In the genomic region with DNA sequence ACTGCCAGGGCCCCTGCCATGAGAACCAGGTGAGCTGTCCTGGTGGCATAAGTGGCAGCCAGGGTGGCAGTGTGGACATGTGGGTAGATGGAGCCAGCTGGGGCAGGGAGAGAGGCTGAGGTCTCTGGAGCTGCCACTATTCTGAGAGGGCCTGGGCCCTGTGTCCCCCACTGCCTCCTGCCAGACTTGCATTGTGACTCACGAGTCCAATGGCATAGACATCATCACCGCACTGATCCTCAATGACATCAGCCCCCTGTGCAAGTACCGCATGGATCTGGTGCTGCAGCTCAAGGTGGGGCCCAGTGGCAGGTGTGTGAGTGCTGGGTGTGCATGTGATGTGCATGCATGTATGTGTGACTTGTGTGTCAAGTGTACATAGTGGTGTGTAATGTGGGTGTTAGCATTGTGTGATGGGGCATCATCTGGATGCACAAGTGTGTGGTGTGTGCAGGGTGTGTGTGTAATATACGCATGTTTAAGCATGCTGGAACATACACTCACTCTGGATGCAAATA, we compare ENCODE assay signal across 20 cellular contexts.
"Had no signal": no experiment of that assay in that cellular context is flagged by ENCODE, and none has a peak within 500 bp of the region (broad histone marks: within the 10 kb centered on the region; RNA-seq: fewer than 3 reads in every experiment).

No MANE protein-coding gene starts in this region.

- H3K4me3 ChIP-seq: colonic mucosa, esophagus squamous epithelium, upper lobe of left lung had no signal

- H3K27ac Mint-ChIP-seq: activated B cell treated with CpG ODN at 0.5 μM for 24 hours, natural killer cell had no signal

- H3K9me3 Mint-ChIP-seq: activated B cell treated with CpG ODN at 0.5 μM for 24 hours; activated naive CD4-positive, alpha-beta T cell treated with anti-CD3 and anti-CD28 coated beads, Interleukin-2, amount 50 U/mL, for 24 hours; natural killer cell; stimulated activated naive CD8-positive, alpha-beta T cell treated with anti-CD3 and anti-CD28 coated beads, Interleukin-15, Interleukin-2, amounts not matched to agents 100 ng/mL and 50 ng/mL, for 24 hours had no signal

- H3K9me3 ChIP-seq: colonic mucosa, esophagus squamous epithelium, upper lobe of left lung had no signal

- H3K27ac ChIP-seq: colonic mucosa, esophagus squamous epithelium, upper lobe of left lung had no signal

- H3K27me3 ChIP-seq: colonic mucosa, esophagus squamous epithelium, upper lobe of left lung had no signal

- ATAC-seq: left ventricle myocardium superior, natural killer cell, right cardiac atrium had no signal

- H3K4me1 Mint-ChIP-seq: activated B cell treated with CpG ODN at 0.5 μM for 24 hours, natural killer cell had no signal

- H3K4me3 Mint-ChIP-seq: activated B cell treated with CpG ODN at 0.5 μM for 24 hours; activated naive CD4-positive, alpha-beta T cell treated with anti-CD3 and anti-CD28 coated beads, Interleukin-2, amount 50 U/mL, for 24 hours; natural killer cell; stimulated activated naive CD8-positive, alpha-beta T cell treated with anti-CD3 and anti-CD28 coated beads, Interleukin-15, Interleukin-2, amounts not matched to agents 100 ng/mL and 50 ng/mL, for 24 hours had no signal

- H3K4me1 ChIP-seq: colonic mucosa, esophagus squamous epithelium, upper lobe of left lung had no signal

- H3K27me3 Mint-ChIP-seq: activated B cell treated with CpG ODN at 0.5 μM for 24 hours; activated naive CD4-positive, alpha-beta T cell treated with anti-CD3 and anti-CD28 coated beads, Interleukin-2, amount 50 U/mL, for 24 hours; progenitor cell of endocrine pancreas; stimulated activated naive CD8-positive, alpha-beta T cell treated with anti-CD3 and anti-CD28 coated beads, Interleukin-15, Interleukin-2, amounts not matched to agents 100 ng/mL and 50 ng/mL, for 24 hours had no signal

- DNase-seq: activated B cell treated with CpG ODN at 0.5 μM for 24 hours; activated CD4-positive, alpha-beta T cell treated with anti-CD3 and anti-CD28 coated beads for 48 hours; amniotic stem cell; central memory CD4-positive, alpha-beta T cell; colonic mucosa; esophagus squamous epithelium; hippocampal formation; mesenchymal stem cell; natural killer cell; occipital lobe; small intestine; stimulated activated CD4-positive, alpha-beta T cell treated with anti-CD3 and anti-CD28 coated beads, Interleukin-4, amount 100 ng/mL, for 24 hours; stimulated activated CD8-positive, alpha-beta memory T cell treated with anti-CD3 and anti-CD28 coated beads, Interleukin-4, amount 100 ng/mL, for 48 hours had no signal

- FAIRE-seq: endothelial cell of umbilical vein, small intestine had no signal
